Comparison of ENCODE assay signal across 24 cellular contexts in genomic region chr10:29530112-29530976, GRCh38.
DNase-seq lines count a peak whose midpoint lies in the region; ATAC-seq, FAIRE-seq and TF ChIP-seq lines count a peak whose summit lies in the region.
"Had no signal": no experiment of that assay in that cellular context is flagged by ENCODE, and none has a peak within 500 bp of the region (broad histone marks: within the 10 kb centered on the region; RNA-seq: fewer than 3 reads in every experiment).

No MANE protein-coding gene starts in this region.

- no peak overlapping the region for H3K27ac ChIP-seq in GM12878 (ENCODE audit: control insufficient read depth, insufficient read depth)
- peak overlapping the region; percentile 46 for H3K27ac ChIP-seq in neuronal stem cell (replicated peaks; ENCODE audit: low read length)
- H3K27ac ChIP-seq: brain microvascular endothelial cell had no signal

- peaks cover 24% of the 10 kb centered on the region for H3K4me1 Mint-ChIP-seq in Calu3 (ENCODE audit: low read depth, unreplicated experiment)
- peaks cover 1% of the 10 kb centered on the region for H3K4me1 Mint-ChIP-seq in activated T-helper 2 cell treated with anti-CD3 and anti-CD28 coated beads, Interferon-gamma antibody, Interleukin-2, Interleukin-4, amounts not matched to agents 10 μg/mL and 5 μg/mL and 100 μg/mL, durations not matched to agents 14 hours and 24 hours and 36 hours (ENCODE audit: low read depth)
- H3K4me1 Mint-ChIP-seq: activated CD4-positive, alpha-beta T cell treated with anti-CD3 and anti-CD28 coated beads, Interleukin-2, amount 10 ng/mL, durations not matched to agents 7 days and 5 days; B cell; CD8-positive, alpha-beta memory T cell had no signal

- no peaks in the 10 kb centered on the region for H3K27me3 Mint-ChIP-seq in Calu3 (ENCODE audit: unreplicated experiment)
- H3K27me3 Mint-ChIP-seq in activated T-helper 2 cell treated with anti-CD3 and anti-CD28 coated beads, Interferon-gamma antibody, Interleukin-2, Interleukin-4, amounts not matched to agents 10 μg/mL and 5 μg/mL and 100 μg/mL, durations not matched to agents 14 hours and 24 hours and 36 hours (ENCODE audit: low read depth), result no peaks in the 10 kb centered on the region
- H3K27me3 Mint-ChIP-seq: activated CD4-positive, alpha-beta T cell treated with anti-CD3 and anti-CD28 coated beads, Interleukin-2, amount 10 ng/mL, durations not matched to agents 7 days and 5 days; CD8-positive, alpha-beta memory T cell; progenitor cell of endocrine pancreas had no signal

- H3K27me3 ChIP-seq in Loucy (ENCODE audit: insufficient read depth, low read length, poor library complexity, severe bottlenecking) (no peaks in the 10 kb centered on the region), GM12878 (replicated peaks in 1 of 2; ENCODE audit: control insufficient read depth in 2 of 2, insufficient read depth in 2 of 2, low read length in 1 of 2) (no peaks in the 10 kb centered on the region), neuronal stem cell (ENCODE audit: control insufficient read depth in 3 of 3, insufficient read depth in 3 of 3, low read depth in 1 of 3, low read length in 3 of 3) (no peaks in the 10 kb centered on the region)
- H3K27me3 ChIP-seq: brain microvascular endothelial cell had no signal

- H3F3A ChIP-seq in Loucy (ENCODE audit: low read depth), result no peaks in the 10 kb centered on the region

- SMC1A ChIA-PET in GM12878 (lab: Charles Lee; ENCODE audit: uncharacterized antibody, unreplicated experiment), result interaction anchor here (1.2 kb wide), 1 partner anchor 205 kb away, joined by 3 read pairs; no protein-coding TSS in a partner anchor

- H3K4me3 Mint-ChIP-seq in Calu3 (ENCODE audit: low read depth, unreplicated experiment), result no peak overlapping the region
- no peak overlapping the region for H3K4me3 Mint-ChIP-seq in activated T-helper 2 cell treated with anti-CD3 and anti-CD28 coated beads, Interferon-gamma antibody, Interleukin-2, Interleukin-4, amounts not matched to agents 10 μg/mL and 5 μg/mL and 100 μg/mL, durations not matched to agents 14 hours and 24 hours and 36 hours (ENCODE audit: low read depth)
- H3K4me3 Mint-ChIP-seq: activated CD4-positive, alpha-beta T cell treated with anti-CD3 and anti-CD28 coated beads, Interleukin-2, amount 10 ng/mL, durations not matched to agents 7 days and 5 days; B cell; CD8-positive, alpha-beta memory T cell had no signal

- H3K4me1 ChIP-seq in Loucy (ENCODE audit: insufficient read depth, low read length, poor library complexity, severe bottlenecking) (peaks cover 3% of the 10 kb centered on the region), GM12878 (ENCODE audit: control insufficient read depth, insufficient read depth, low read length) (no peaks in the 10 kb centered on the region), neuronal stem cell (ENCODE audit: control insufficient read depth in 2 of 2, insufficient read depth in 1 of 2, low read depth in 1 of 2, low read length in 2 of 2) (peaks cover 3 to 8% of the 10 kb centered on the region in 2 donors)

- no peak overlapping the region for H3K4me3 ChIP-seq in Loucy (ENCODE audit: low read length, poor library complexity, severe bottlenecking)
- no peak overlapping the region for H3K4me3 ChIP-seq in GM12878
- no peak overlapping the region for H3K4me3 ChIP-seq in neuronal stem cell (ENCODE audit: low read length in 2 of 2)
- H3K4me3 ChIP-seq: lung, thoracic aorta had no signal

- no peak overlapping the region for H4K8ac ChIP-seq in neuronal stem cell (ENCODE audit: low read depth, low read length)

- BruUV-seq in GM12878 (replicated peaks; lab: Mats Ljungman, UMichigan), result no TSS peak
- no TSS peak for BruUV-seq in Calu3 (replicated peaks; lab: Mats Ljungman, UMichigan)

- H4K20me1 ChIP-seq in Loucy (ENCODE audit: insufficient read depth, low read length, poor library complexity, severe bottlenecking) (no peaks in the 10 kb centered on the region), GM12878 (ENCODE audit: control insufficient read depth, insufficient read depth) (no peaks in the 10 kb centered on the region)

- TF ChIP-seq CTCF in Loucy (conservative IDR thresholded peaks at IDR 0.05; ENCODE audit: low read length) (peak; percentile 20; the same call in 1 of the 2 replicates), GM12878 (IDR thresholded peaks at IDR 0.05 in 2 of 3, conservative IDR thresholded peaks at IDR 0.05 in 1 of 3; ENCODE audit: control insufficient read depth in 2 of 3, extremely low read depth in 1 of 3, insufficient read depth in 1 of 3, low read depth in 3 of 3, low read length in 3 of 3) (no peak), Calu3 (IDR thresholded peaks at IDR 0.05; ENCODE audit: unreplicated experiment) (no peak)

- no peak overlapping the region for H3K18ac ChIP-seq in neuronal stem cell (ENCODE audit: low read length)

- DNase-seq in COR-L47 (lab: John Stamatoyannopoulos, UW), result peak; percentile 0
- no peak for DNase-seq in GM12878 (ENCODE audit: low read depth, low spot score)
- DNase-seq in neuronal stem cell (ENCODE audit: low spot score), result peak; percentile 14
- no peak for DNase-seq in Calu3
- no peak for DNase-seq in activated T-helper 2 cell treated with anti-CD3 and anti-CD28 coated beads, Interferon-gamma antibody, Interleukin-2, Interleukin-4, amounts not matched to agents 10 μg/mL and 5 μg/mL and 100 μg/mL, durations not matched to agents 14 hours and 24 hours and 36 hours (ENCODE audit: low spot score)
- DNase-seq: activated CD4-positive, alpha-beta T cell treated with anti-CD3 and anti-CD28 coated beads, Interleukin-2, amount 10 ng/mL, durations not matched to agents 7 days and 5 days; activated naive CD4-positive, alpha-beta T cell treated with Interleukin-2 at 50 U/mL for 16 hours; activated T-cell treated with anti-CD3 and anti-CD28 coated beads, Interleukin-2, amount 50 U/mL, for 48 hours; brain microvascular endothelial cell; CD8-positive, alpha-beta memory T cell; effector CD8-positive, alpha-beta T cell; H7; NCI-H1436; NCI-H2107; NK-92 treated with Interleukin-12 subunit alpha and Interleukin-12 subunit beta, amount 100 ng/mL, for 24 hours; SIG-M5; stimulated activated naive CD8-positive, alpha-beta T cell treated with anti-CD3 and anti-CD28 coated beads, Interleukin-15, Interleukin-2, amounts not matched to agents 100 U/mL and 50 U/mL, for 24 hours had no signal

- H2BK5ac ChIP-seq in neuronal stem cell (ENCODE audit: low read length), result no peak overlapping the region

- no peaks in the 10 kb centered on the region for H3K9me2 ChIP-seq in Loucy (replicated peaks; ENCODE audit: low read depth, low read length)

- no peak overlapping the region for H3K9ac ChIP-seq in Loucy (ENCODE audit: low read depth, low read length, poor library complexity, severe bottlenecking)
- H3K9ac ChIP-seq in GM12878 (ENCODE audit: control insufficient read depth, insufficient read depth, low read length), result no peak overlapping the region
- no peak overlapping the region for H3K9ac ChIP-seq in neuronal stem cell (ENCODE audit: low read depth, low read length, poor library complexity)

- H3K23ac ChIP-seq in neuronal stem cell (ENCODE audit: low read depth, low read length, poor library complexity), result no peak overlapping the region

- FAIRE-seq in GM12878 (lab: Jason Lieb, UNC), result no peak

- no peak for TF ChIP-seq POLR2A in GM12878 (IDR thresholded peaks at IDR 0.05; ENCODE audit: low read depth, low read length)

- H3K79me2 ChIP-seq in Loucy (ENCODE audit: insufficient read depth, low read length) (no peaks in the 10 kb centered on the region), GM12878 (ENCODE audit: control insufficient read depth, insufficient read depth, low read length) (no peaks in the 10 kb centered on the region)

- H3K4me2 ChIP-seq in Loucy (ENCODE audit: low read depth, low read length, poor library complexity, severe bottlenecking), result no peak overlapping the region
- H3K4me2 ChIP-seq in GM12878 (ENCODE audit: control insufficient read depth, insufficient read depth), result no peak overlapping the region
- no peak overlapping the region for H3K4me2 ChIP-seq in neuronal stem cell (ENCODE audit: insufficient read depth, low read length, poor library complexity, severe bottlenecking)

- TF ChIP-seq RAD21 in GM12878 (IDR thresholded peaks at IDR 0.05; ENCODE audit: insufficient read depth, low read depth, low read length), result no peak

- H3K79me1 ChIP-seq in neuronal stem cell (ENCODE audit: low read depth, low read length), result no peaks in the 10 kb centered on the region

- intact Hi-C loops in GM12878 (cut with micrococcal nuclease; ENCODE audit: unreplicated experiment), result loop anchor here (5.0 kb wide), 1 partner anchor 62 kb away; no protein-coding TSS in a partner anchor
- intact Hi-C loops in Calu3 (cut with micrococcal nuclease; ENCODE audit: unreplicated experiment), result loop anchor here (10.0 kb wide), 1 partner anchor 204 kb away; no protein-coding TSS in a partner anchor
- intact Hi-C loops in activated T-helper 2 cell treated with anti-CD3 and anti-CD28 coated beads, Interferon-gamma antibody, Interleukin-2, Interleukin-4, amounts not matched to agents 10 μg/mL and 5 μg/mL and 100 μg/mL, durations not matched to agents 14 hours and 24 hours and 36 hours (cut with micrococcal nuclease), result no loop called here

- no peaks in the 10 kb centered on the region for H3K9me3 ChIP-seq in Loucy (ENCODE audit: insufficient read depth, low read depth, low read length)
- no peaks in the 10 kb centered on the region for H3K9me3 ChIP-seq in GM12878 (replicated peaks; ENCODE audit: control insufficient read depth, insufficient read depth, low read length)
- H3K9me3 ChIP-seq in neuronal stem cell (replicated peaks in 1 of 2; ENCODE audit: control insufficient read depth in 2 of 2, insufficient read depth in 1 of 2, low read depth in 1 of 2, low read length in 2 of 2), result no peaks in the 10 kb centered on the region
- H3K9me3 ChIP-seq: thoracic aorta had no signal

- H3K36me3 Mint-ChIP-seq in Calu3 (ENCODE audit: insufficient read depth, unreplicated experiment), result peaks cover 65% of the 10 kb centered on the region
- H3K36me3 Mint-ChIP-seq in activated T-helper 2 cell treated with anti-CD3 and anti-CD28 coated beads, Interferon-gamma antibody, Interleukin-2, Interleukin-4, amounts not matched to agents 10 μg/mL and 5 μg/mL and 100 μg/mL, durations not matched to agents 14 hours and 24 hours and 36 hours (ENCODE audit: low read depth), result no peaks in the 10 kb centered on the region

- no peak overlapping the region for H2BK15ac ChIP-seq in neuronal stem cell (ENCODE audit: low read length)

- no peak for TF ChIP-seq EP300 in GM12878 (IDR thresholded peaks at IDR 0.05; ENCODE audit: borderline replicate concordance in 1 of 2, control insufficient read depth in 1 of 2, low read depth in 2 of 2, low read length in 2 of 2)

- no peak overlapping the region for H3K14ac ChIP-seq in neuronal stem cell (ENCODE audit: low read length)

- WGBS in GM12878 (ENCODE audit: insufficient coverage, insufficient replicate concordance, low lambda C conversion rate, missing lambda C conversion rate), result 54% methylated on average over 9 of the region's 9 CpGs
- no CpG with 5 or more reads among the region's 9 CpGs for WGBS in neuronal stem cell (ENCODE audit: extremely low coverage in 2 of 2, insufficient read length in 2 of 2, insufficient replicate concordance in 1 of 2), 2 donors

- peaks cover 11% of the 10 kb centered on the region; the same call in 1 of the 2 replicates for H3K36me3 ChIP-seq in Loucy (ENCODE audit: insufficient read depth, low read length)
- H3K36me3 ChIP-seq in GM12878 (ENCODE audit: control insufficient read depth in 2 of 2, insufficient read depth in 2 of 2, low read length in 1 of 2), result no peaks in the 10 kb centered on the region; a peak in 2 of 4 replicates
- peaks cover 3 to 11% of the 10 kb centered on the region in 2 donors for H3K36me3 ChIP-seq in neuronal stem cell (replicated peaks in 1 of 2; ENCODE audit: control insufficient read depth in 2 of 2, insufficient read depth in 2 of 2, low read length in 2 of 2)

- in situ Hi-C loops in GM12878 (cut with MboI), result no loop called here

- no peak overlapping the region for H3K27ac Mint-ChIP-seq in Calu3 (ENCODE audit: unreplicated experiment)
- H3K27ac Mint-ChIP-seq in activated T-helper 2 cell treated with anti-CD3 and anti-CD28 coated beads, Interferon-gamma antibody, Interleukin-2, Interleukin-4, amounts not matched to agents 10 μg/mL and 5 μg/mL and 100 μg/mL, durations not matched to agents 14 hours and 24 hours and 36 hours, result no peak overlapping the region
- H3K27ac Mint-ChIP-seq: activated CD4-positive, alpha-beta T cell treated with anti-CD3 and anti-CD28 coated beads, Interleukin-2, amount 10 ng/mL, durations not matched to agents 7 days and 5 days; B cell had no signal

- CTCF ChIA-PET in GM12878 (lab: Yijun Ruan, JAX), result interaction anchor here (0.8 to 1.4 kb wide), 4 partner anchors 10 to 61 kb away, joined by 3 read pairs; no protein-coding TSS in a partner anchor
- CTCF ChIA-PET in Calu3 (lab: Charles Lee), result no interaction called here

- ATAC-seq in GM12878, result peak; percentile 31; the same call in 2 of the 3 replicates
- ATAC-seq in activated CD4-positive, CD25-positive, alpha-beta regulatory T cell treated with anti-CD3 and anti-CD28 coated beads, Interleukin-2, amount 50 U/mL, for 24 hours, result no peak
- ATAC-seq: Panc1; stimulated activated naive CD8-positive, alpha-beta T cell treated with anti-CD3 and anti-CD28 coated beads, Interleukin-15, Interleukin-2, amounts not matched to agents 100 U/mL and 50 U/mL, for 24 hours had no signal

- no peak overlapping the region for H3K4ac ChIP-seq in neuronal stem cell (ENCODE audit: low read length)

- H2AFZ ChIP-seq in Loucy (ENCODE audit: low read length) (no peak overlapping the region), GM12878 (ENCODE audit: control insufficient read depth, low read depth, low read length) (no peak overlapping the region), neuronal stem cell (ENCODE audit: low read length) (no peak overlapping the region)

- no peak overlapping the region for H2AK5ac ChIP-seq in neuronal stem cell (ENCODE audit: low read depth, low read length)

- no peak overlapping the region for H2BK12ac ChIP-seq in neuronal stem cell (ENCODE audit: low read length)

- RAD21 ChIA-PET in GM12878 (lab: Charles Lee; ENCODE audit: unreplicated experiment), result no interaction called here

- no peak overlapping the region for H2BK120ac ChIP-seq in neuronal stem cell (ENCODE audit: low read depth, low read length)

- H4K91ac ChIP-seq in neuronal stem cell (ENCODE audit: low read depth, low read length, poor library complexity), result no peak overlapping the region

- no peaks in the 10 kb centered on the region for H3K9me3 Mint-ChIP-seq in Calu3 (ENCODE audit: low read depth, unreplicated experiment)
- H3K9me3 Mint-ChIP-seq in activated T-helper 2 cell treated with anti-CD3 and anti-CD28 coated beads, Interferon-gamma antibody, Interleukin-2, Interleukin-4, amounts not matched to agents 10 μg/mL and 5 μg/mL and 100 μg/mL, durations not matched to agents 14 hours and 24 hours and 36 hours, result no peaks in the 10 kb centered on the region
- H3K9me3 Mint-ChIP-seq: activated CD4-positive, alpha-beta T cell treated with anti-CD3 and anti-CD28 coated beads, Interleukin-2, amount 10 ng/mL, durations not matched to agents 7 days and 5 days; CD8-positive, alpha-beta memory T cell had no signal

- POLR2A ChIA-PET in GM12878 (lab: Charles Lee), result interaction anchor here (0.6 kb wide), 1 partner anchor 24 kb away, joined by 3 read pairs; no protein-coding TSS in a partner anchor

Comparison
In these comparisons a context has a peak if more than half of its experiments do, and no peak if none do; other contexts are left out.
1. DNase-seq: peak in COR-L47 (single experiment) and neuronal stem cell (single experiment); none in GM12878 (single experiment), Calu3 (single experiment) and activated T-helper 2 cell treated with anti-CD3 and anti-CD28 coated beads, Interferon-gamma antibody, Interleukin-2, Interleukin-4, amounts not matched to agents 10 μg/mL and 5 μg/mL and 100 μg/mL, durations not matched to agents 14 hours and 24 hours and 36 hours (single experiment).